ENCODE assay signal across 1 cellular context in the genomic region with DNA sequence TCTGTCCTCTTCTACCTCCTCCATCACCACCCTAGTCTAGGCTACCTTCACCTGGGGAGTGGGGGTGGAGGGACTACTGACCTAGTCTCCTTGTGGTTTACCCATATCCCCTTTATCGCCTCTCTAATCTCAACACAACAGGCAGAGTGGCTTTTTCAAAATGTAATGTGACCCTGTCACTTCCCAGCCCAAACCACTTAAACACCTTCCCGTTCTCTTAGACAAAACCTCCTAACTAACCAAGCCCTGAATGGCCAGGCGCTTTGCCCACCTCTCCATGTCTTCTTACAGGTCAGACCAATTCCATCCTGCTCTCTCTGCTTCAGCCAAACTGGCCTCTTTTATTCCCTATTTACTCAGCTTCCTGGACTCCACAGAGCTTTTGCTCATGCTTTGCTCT.
TF ChIP-seq lines count a peak whose summit lies in the region.

No MANE protein-coding gene starts in this region.

TF ChIP-seq in HEK293, 187 proteins besides CTCF, POLR2A, EP300 and RAD21:
- TF ChIP-seq FEZF1 (tag by site-specific recombination; IDR thresholded peaks at IDR 0.05): peak; percentile 18; the same call in 1 of the 2 replicates
